24 cellular contexts compared by ENCODE assay signal in genomic region chr3:45181496-45181895, GRCh38. TPM values are rescaled to one million over a fixed set of nuclear protein-coding genes. Genes with fewer than 3 reads are reported as not detected.
DNase-seq lines count a peak whose midpoint lies in the region; ATAC-seq and TF ChIP-seq lines count a peak whose summit lies in the region.
"Had no signal": no experiment of that assay in that cellular context is flagged by ENCODE, and none has a peak within 500 bp of the region (broad histone marks: within the 10 kb centered on the region; RNA-seq: fewer than 3 reads in every experiment).

No MANE protein-coding gene starts in this region.

- H3K27ac ChIP-seq in IMR-90 (ENCODE audit: insufficient read depth, low read length) (no peak overlapping the region), WERI-Rb-1 (peak overlapping the region; percentile 44), esophagus squamous epithelium (peak overlapping the region; percentile 56 to 91 (median 85)), transverse colon (peak overlapping the region in 3 of 4 donors; percentile 1 to 78 (median 38))
- H3K27ac ChIP-seq: BLaER1, GM23248 had no signal

- in situ Hi-C loops in IMR-90 (cut with MboI; ENCODE audit: low sequenced_read_pairs) = no loop called here
- in situ Hi-C loops in transverse colon (cut with MboI; ENCODE audit: low pct_ligation_motif_present in 1 of 4, low pct_unique_long_range_greater_than_20kb in 1 of 4, low sequenced_read_pairs in 3 of 4) = no loop called here

- H3K4ac ChIP-seq in IMR-90 (ENCODE audit: low read depth, low read length) = no peak overlapping the region

- POLR2A ChIA-PET in IMR-90 (lab: Charles Lee; ENCODE audit: unreplicated experiment) = interaction anchor here (0.6 kb wide), 1 partner anchor 478 kb away, joined by 5 read pairs; no protein-coding TSS in a partner anchor

- H3K4me3 ChIP-seq in IMR-90 (ENCODE audit: insufficient read depth, low read depth, low read length) = no peak overlapping the region
- H3K4me3 ChIP-seq in WERI-Rb-1 (ENCODE audit: low read depth, low read length) = no peak overlapping the region
- H3K4me3 ChIP-seq in esophagus squamous epithelium = no peak overlapping the region
- H3K4me3 ChIP-seq in transverse colon = no peak overlapping the region
- H3K4me3 ChIP-seq: BLaER1, GM23248, MG63 had no signal

- H3K9me1 ChIP-seq in IMR-90 (ENCODE audit: insufficient read depth, low read length) = peaks cover 25% of the 10 kb centered on the region

- intact Hi-C loops in IMR-90 (cut with micrococcal nuclease) (no loop called here), esophagus squamous epithelium (cut with DNase I) (no loop called here), transverse colon (cut with DNase I; ENCODE audit: low total_unique reads) (no loop called here)

- CTCF ChIA-PET in IMR-90 (lab: Yijun Ruan, JAX) = interaction anchor here (0.6 kb wide), 1 partner anchor 16 kb away, joined by 3 read pairs; no protein-coding TSS in a partner anchor

- no peak for ATAC-seq in IMR-90 (ENCODE audit: low read depth)
- ATAC-seq in HG02970 (IDR thresholded peaks at IDR 0.05; ENCODE audit: low FRiP score, unreplicated experiment) = no peak
- ATAC-seq in HG02623 (IDR thresholded peaks at IDR 0.05; ENCODE audit: unreplicated experiment) = no peak
- ATAC-seq: HepG2 had no signal

- no CpG with 5 or more reads among the region's 5 CpGs for WGBS in IMR-90 (ENCODE audit: extremely low coverage in 2 of 2, insufficient read length in 1 of 2), 2 experiments
- 0 to 44% methylated on average over 1 to 5 of the region's 5 CpGs for WGBS in esophagus squamous epithelium, 2 donors
- 22 to 54% methylated on average over 3 to 5 of the region's 5 CpGs for WGBS in transverse colon (ENCODE audit: low coverage in 1 of 2), 2 donors

- no peak overlapping the region for H3K4me2 ChIP-seq in IMR-90 (ENCODE audit: low read depth, low read length)
- H3K4me2 ChIP-seq: BLaER1 had no signal

- H4K20me1 ChIP-seq in IMR-90 (ENCODE audit: insufficient read depth, low read length) = no peaks in the 10 kb centered on the region
- H4K20me1 ChIP-seq: BLaER1 had no signal

- H3K18ac ChIP-seq in IMR-90 (ENCODE audit: low read depth, low read length) = no peak overlapping the region

- H3K4me1 ChIP-seq in IMR-90 (ENCODE audit: control insufficient read depth, insufficient read depth, low read length) (peaks cover 25% of the 10 kb centered on the region), esophagus squamous epithelium (peaks cover 25 to 79% (median 40%) of the 10 kb centered on the region in 3 donors), transverse colon (peaks cover 13 to 52% (median 36%) of the 10 kb centered on the region in 4 donors)

- TF ChIP-seq POLR2A in IMR-90 (IDR thresholded peaks at IDR 0.05; ENCODE audit: low read depth, low read length) (no peak), esophagus squamous epithelium (IDR thresholded peaks at IDR 0.05) (no peak), transverse colon (IDR thresholded peaks at IDR 0.05) (no peak)

- H2AK9ac ChIP-seq in IMR-90 (replicated peaks; ENCODE audit: low read depth, low read length, poor library complexity) = no peak overlapping the region

- no peak overlapping the region for H2AFZ ChIP-seq in IMR-90 (replicated peaks; ENCODE audit: low read length, poor library complexity)
- H2AFZ ChIP-seq: GM23248 had no signal

- no peak overlapping the region for H4K8ac ChIP-seq in IMR-90 (ENCODE audit: low read depth in 2 of 2, low read length in 2 of 2)

- TF ChIP-seq RAD21 in IMR-90 (IDR thresholded peaks at IDR 0.05; ENCODE audit: low read length) = no peak

- H3K14ac ChIP-seq in IMR-90 (replicated peaks; ENCODE audit: low read depth, low read length) = 0 out of 2 replicates have a peak overlapping the region, but pooled peaks have one; percentile 27

- H4K5ac ChIP-seq in IMR-90 (ENCODE audit: low read depth, low read length) = no peak overlapping the region

- no peak overlapping the region for H2BK5ac ChIP-seq in IMR-90 (ENCODE audit: low read depth, low read length, poor library complexity, severe bottlenecking)

- H2BK15ac ChIP-seq in IMR-90 (ENCODE audit: low read depth, low read length) = peak overlapping the region; percentile 71; the same call in 1 of the 3 replicates

- TF ChIP-seq CTCF in IMR-90 (conservative IDR thresholded peaks at IDR 0.05; ENCODE audit: low read depth, low read length) (no peak), WERI-Rb-1 (IDR thresholded peaks at IDR 0.05; ENCODE audit: low read depth, low read length) (no peak), esophagus squamous epithelium (IDR thresholded peaks at IDR 0.05) (no peak), transverse colon (IDR thresholded peaks at IDR 0.05) (no peak)

- H2AK5ac ChIP-seq in IMR-90 (ENCODE audit: low read depth, low read length) = no peak overlapping the region

- H3K79me1 ChIP-seq in IMR-90 (ENCODE audit: low read depth in 1 of 2, low read length in 2 of 2) = no peaks in the 10 kb centered on the region

- no peak overlapping the region for H3K56ac ChIP-seq in IMR-90 (ENCODE audit: extremely low read depth, insufficient read depth, low read length)

- no peak overlapping the region for H3K23ac ChIP-seq in IMR-90 (ENCODE audit: low read depth, low read length)

- H3K9ac ChIP-seq in IMR-90 (ENCODE audit: low read depth, low read length) = no peak overlapping the region
- H3K9ac ChIP-seq: BLaER1, GM23248 had no signal

- H2BK20ac ChIP-seq in IMR-90 (ENCODE audit: low read depth, low read length) = peak overlapping the region; percentile 81; the same call in 1 of the 2 replicates

- H3K9me3 ChIP-seq in IMR-90 (ENCODE audit: control insufficient read depth, insufficient read depth, low read length) (no peaks in the 10 kb centered on the region), WERI-Rb-1 (ENCODE audit: severe bottlenecking) (no peaks in the 10 kb centered on the region), esophagus squamous epithelium (no peaks in the 10 kb centered on the region), transverse colon (no peaks in the 10 kb centered on the region)
- H3K9me3 ChIP-seq: BLaER1, MG63 had no signal

- no peaks in the 10 kb centered on the region for H3K36me3 ChIP-seq in IMR-90 (ENCODE audit: control insufficient read depth, insufficient read depth, low read length)
- H3K36me3 ChIP-seq in WERI-Rb-1 = no peaks in the 10 kb centered on the region
- no peaks in the 10 kb centered on the region for H3K36me3 ChIP-seq in esophagus squamous epithelium
- no peaks in the 10 kb centered on the region for H3K36me3 ChIP-seq in transverse colon
- H3K36me3 ChIP-seq: BLaER1, MG63 had no signal

- peak overlapping the region; percentile 42 for H2BK120ac ChIP-seq in IMR-90 (ENCODE audit: low read depth, low read length)

- no peaks in the 10 kb centered on the region for H3K27me3 ChIP-seq in IMR-90 (ENCODE audit: control insufficient read depth, insufficient read depth, low read length)
- H3K27me3 ChIP-seq in WERI-Rb-1 (ENCODE audit: insufficient read depth, low read depth, severe bottlenecking) = no peaks in the 10 kb centered on the region
- no peaks in the 10 kb centered on the region for H3K27me3 ChIP-seq in esophagus squamous epithelium
- no peaks in the 10 kb centered on the region for H3K27me3 ChIP-seq in transverse colon
- H3K27me3 ChIP-seq: BLaER1, MG63 had no signal

- H4K91ac ChIP-seq in IMR-90 (ENCODE audit: insufficient read depth, low read depth, low read length) = 0 out of 2 replicates have a peak overlapping the region, but pooled peaks have one; percentile 10

- dilution Hi-C loops in IMR-90 (cut with HindIII; ENCODE audit: low sequenced_read_pairs, unreplicated experiment) = no loop called here

- BruUV-seq in IMR-90 (replicated peaks; lab: Mats Ljungman, UMichigan) = no TSS peak

- no peak for TF ChIP-seq EP300 in transverse colon (IDR thresholded peaks at IDR 0.05; ENCODE audit: low read depth)

- DNase-seq in IMR-90 (no peak), WERI-Rb-1 (no peak), esophagus squamous epithelium (lab: John Stamatoyannopoulos, UW) (no peak), transverse colon (no peak)
- DNase-seq in stimulated activated CD4-positive, alpha-beta T cell treated with anti-CD3 and anti-CD28 coated beads, Interleukin-4, amount 100 ng/mL, for 24 hours = no peak
- DNase-seq: CD4-positive, CD25-positive, alpha-beta regulatory T cell; DMS53; GM23248; H7; KG1; MG63; NCI-H1105 treated with DMSO at 0.1 percent for 48 hours; NCI-H146; NCI-H1930; NCI-H2107; NCI-H524 treated with DMSO at 0.1 percent for 48 hours; NCI-H774; RPMI8226; SHP77 had no signal

TF ChIP-seq in IMR-90, 13 proteins besides CTCF, POLR2A, EP300 and RAD21:
- TF ChIP-seq MAZ (IDR thresholded peaks at IDR 0.05; ENCODE audit: borderline replicate concordance, low read depth, low read length) = no peak
TF ChIP-seq in IMR-90: peak in this region for 0.

RNA-seq across cellular contexts. Expression of gene CDCP1, which starts 35.3 kb away (rescaled TPM):
- total RNA-seq in IMR-90 (2012; rRNA removed) (2.5 TPM in 2 replicates), esophagus squamous epithelium (10 to 100 TPM; 35.7 to 95.4 (median 54.6) TPM), transverse colon (10 to 100 TPM; 41.6 to 64.6 (median 53.4) TPM)
- polyA plus RNA-seq in IMR-90 (2012; rRNA removed) = 3.1 and 3.8 TPM in 2 replicates
- 1.6 and 3.5 TPM in 2 replicates for polyA plus RNA-seq in IMR-90 (2012; cell fraction: cytosol; rRNA removed)
- polyA plus RNA-seq in IMR-90 (2012; cell fraction: nucleus; rRNA removed; ENCODE audit: low replicate concordance) = 1.5 and 3.9 TPM in 2 replicates
- total RNA-seq: G401 had no signal

RNA-seq across cellular contexts. Expression of gene TMEM158, which starts 44.6 kb away (rescaled TPM):
- total RNA-seq in IMR-90 (2012; rRNA removed) (1.6 and 3.3 TPM in 2 replicates), esophagus squamous epithelium (10 to 100 TPM in 1 of 4 donors, 1 to 10 TPM in 3; 1.8 to 14.7 (median 4.4) TPM), transverse colon (10 to 100 TPM in 1 of 4 donors, 1 to 10 TPM in 1, under 1 TPM in 1, not detected in 1; 0.82 to 23.9 (median 1.7) TPM)
- 16.4 and 23.3 TPM in 2 replicates for polyA plus RNA-seq in IMR-90 (2012; rRNA removed)
- polyA plus RNA-seq in IMR-90 (2012; cell fraction: cytosol; rRNA removed) = 45.4 and 87.2 TPM in 2 replicates
- 28.4 and 28.8 TPM in 2 replicates for polyA plus RNA-seq in IMR-90 (2012; cell fraction: nucleus; rRNA removed; ENCODE audit: low replicate concordance)
- total RNA-seq: G401 had no signal
- polyA plus RNA-seq: CD4-positive, CD25-positive, alpha-beta regulatory T cell; HepG2 had no signal

Comparison
In these comparisons a context has a peak if more than half of its experiments do, and no peak if none do; other contexts are left out.
1. RNA of gene CDCP1, which starts 35.3 kb away (total RNA-seq): 35.7 to 95.4 TPM in esophagus squamous epithelium and 41.6 to 64.6 TPM in transverse colon; 2.5 TPM in IMR-90; every median in the first group is over 10 times any median in the second.